Comparison of ENCODE assay signal across 11 cellular contexts in genomic region chr14:71498151-71498734, GRCh38.
DNase-seq lines count a peak whose midpoint lies in the region; ATAC-seq and TF ChIP-seq lines count a peak whose summit lies in the region.
"Had no signal": no experiment of that assay in that cellular context is flagged by ENCODE, and none has a peak within 500 bp of the region (broad histone marks: within the 10 kb centered on the region; RNA-seq: fewer than 3 reads in every experiment).

No MANE protein-coding gene starts in this region.

- H3K9me2 ChIP-seq in PC-3 (replicated peaks; ENCODE audit: low read length) = no peaks in the 10 kb centered on the region

- H3K27me3 ChIP-seq in PC-3 (ENCODE audit: low read length) = no peaks in the 10 kb centered on the region

- H3K4me1 ChIP-seq in PC-3 (ENCODE audit: insufficient read depth, low read length) = peaks cover 10% of the 10 kb centered on the region

- no peak overlapping the region for H3K27ac ChIP-seq in PC-3 (ENCODE audit: low read length)

- no peaks in the 10 kb centered on the region for H3K9me3 Mint-ChIP-seq in osteocyte (ENCODE audit: unreplicated experiment)

- ATAC-seq in HG02610 (IDR thresholded peaks at IDR 0.05; ENCODE audit: unreplicated experiment) = peak; percentile 39
- ATAC-seq in PC-3 = peak; percentile 13; the same call in 1 of the 2 replicates
- ATAC-seq in left cardiac atrium = no peak
- ATAC-seq: naive thymus-derived CD4-positive, alpha-beta T cell had no signal

- no peak overlapping the region for H2AFZ ChIP-seq in PC-3 (ENCODE audit: low read length)

- H3K27ac Mint-ChIP-seq in osteocyte (ENCODE audit: unreplicated experiment) = peak overlapping the region; percentile 9

- intact Hi-C loops in PC-3 (cut with micrococcal nuclease) = no loop called here
- intact Hi-C loops in left cardiac atrium (cut with DNase I) = no loop called here

- no peaks in the 10 kb centered on the region for H3K9me3 ChIP-seq in PC-3 (ENCODE audit: low read length)

- no peak overlapping the region for H3K9ac ChIP-seq in PC-3 (ENCODE audit: low read length)

- H3K4me1 Mint-ChIP-seq in osteocyte (ENCODE audit: unreplicated experiment) = peaks cover 23% of the 10 kb centered on the region

- no TSS peak for BruUV-seq in PC-3 (replicated peaks; lab: Mats Ljungman, UMichigan)

- POLR2A ChIA-PET in PC-3 (lab: Charles Lee; ENCODE audit: unreplicated experiment) = interaction anchor here (0.5 to 0.9 kb wide), 2 partner anchors 333 to 356 kb away, joined by 3 read pairs; no protein-coding TSS in a partner anchor

- DNase-seq in NCI-H1417 (lab: John Stamatoyannopoulos, UW) (peak in 2 of 3 experiments; percentile 37 to 67), NCI-H1417 treated with DMSO at 0.1 percent for 48 hours (lab: John Stamatoyannopoulos, UW) (no peak), PC-3 (no peak), osteocyte (ENCODE audit: extremely low spot score, unreplicated experiment) (no peak), D341Med (ENCODE audit: low spot score) (no peak), left cardiac atrium (no peak), HUDEP-2 (lab: John Stamatoyannopoulos, UW; ENCODE audit: unreplicated experiment in 76 of 76) (no peak)
- DNase-seq: 8988T; activated effector memory CD4-positive, alpha-beta T cell treated with anti-CD3 and anti-CD28 coated beads, Interleukin-2, amount 50 U/mL, for 16 hours; naive thymus-derived CD4-positive, alpha-beta T cell had no signal

- H3K4me2 ChIP-seq in PC-3 (ENCODE audit: low read length) = 0 out of 2 replicates have a peak overlapping the region, but pooled peaks have one; percentile 19

- TF ChIP-seq CTCF in PC-3 (conservative IDR thresholded peaks at IDR 0.05; ENCODE audit: low read depth, low read length) = no peak
- no peak for TF ChIP-seq CTCF in osteocyte (IDR thresholded peaks at IDR 0.05)

- peaks cover 46% of the 10 kb centered on the region for H3K79me2 ChIP-seq in PC-3 (ENCODE audit: low read length)

- no peaks in the 10 kb centered on the region for H3K27me3 Mint-ChIP-seq in osteocyte (ENCODE audit: unreplicated experiment)
- H3K27me3 Mint-ChIP-seq: naive thymus-derived CD4-positive, alpha-beta T cell had no signal

- CTCF ChIA-PET in PC-3 (lab: Charles Lee) = interaction anchor here (1.4 kb wide), 1 partner anchor 359 kb away, joined by 3 read pairs; no protein-coding TSS in a partner anchor

- no peaks in the 10 kb centered on the region for H3F3A ChIP-seq in PC-3 (ENCODE audit: low read length, unreplicated experiment)

- H3K36me3 Mint-ChIP-seq in osteocyte (ENCODE audit: unreplicated experiment) = peaks cover 12% of the 10 kb centered on the region

- H4K20me1 ChIP-seq in PC-3 (ENCODE audit: low read length) = peaks cover 10% of the 10 kb centered on the region; the same call in 1 of the 2 replicates

- H3K36me3 ChIP-seq in PC-3 (ENCODE audit: low read depth, low read length) = no peaks in the 10 kb centered on the region

- H3K4me3 ChIP-seq in PC-3 (ENCODE audit: low read length) = no peak overlapping the region

- H3K4me3 Mint-ChIP-seq in osteocyte (ENCODE audit: unreplicated experiment) = no peak overlapping the region
- H3K4me3 Mint-ChIP-seq: naive thymus-derived CD4-positive, alpha-beta T cell had no signal

Comparison
In these comparisons a context has a peak if more than half of its experiments do, and no peak if none do; other contexts are left out.
1. DNase-seq: peak in NCI-H1417 (2 of 3); none in NCI-H1417 treated with DMSO at 0.1 percent for 48 hours (single experiment), PC-3 (single experiment), osteocyte (single experiment), D341Med (single experiment), left cardiac atrium (single experiment) and HUDEP-2 (0 of 76).
2. ATAC-seq: peak in HG02610 (single experiment) and PC-3 (single experiment); none in left cardiac atrium (0 of 2).